Comparison of ENCODE assay signal across 19 cellular contexts in the genomic region with DNA sequence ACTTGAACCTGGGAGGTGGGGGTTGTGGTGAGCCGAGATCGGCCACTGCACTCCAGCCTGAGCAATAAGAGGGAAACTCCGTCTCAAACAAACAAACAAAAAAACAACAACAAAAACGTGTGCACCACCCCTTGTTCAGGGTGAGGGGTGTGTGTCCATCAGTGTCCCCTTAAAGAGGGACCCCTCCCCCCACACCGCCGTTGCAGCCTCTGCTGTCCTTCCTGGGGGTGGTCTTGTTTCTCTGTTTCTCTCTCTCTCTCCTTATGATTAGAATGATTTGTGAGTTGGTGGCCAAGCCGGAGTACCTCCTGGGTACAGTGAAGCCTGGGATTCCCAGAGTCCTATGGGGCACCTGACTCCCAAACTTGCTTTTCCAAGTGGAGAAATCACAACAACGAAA. TPM values are rescaled to one million over a fixed set of nuclear protein-coding genes. Genes with fewer than 3 reads are reported as not detected.
DNase-seq lines count a peak whose midpoint lies in the region; ATAC-seq, FAIRE-seq and TF ChIP-seq lines count a peak whose summit lies in the region.
"Had no signal": no experiment of that assay in that cellular context is flagged by ENCODE, and none has a peak within 500 bp of the region (broad histone marks: within the 10 kb centered on the region; RNA-seq: fewer than 3 reads in every experiment).

No MANE protein-coding gene starts in this region.

- no peaks in the 10 kb centered on the region for H4K20me1 ChIP-seq in GM12878 (ENCODE audit: control insufficient read depth, insufficient read depth)

- SMC1A ChIA-PET in GM12878 (lab: Charles Lee; ENCODE audit: uncharacterized antibody, unreplicated experiment): interaction anchor here (0.8 to 18.5 kb wide), 11 partner anchors 10 to 163 kb away, joined by 3 to 323 read pairs (median 5); no protein-coding TSS in a partner anchor

- H3K4me1 ChIP-seq in GM12878 (ENCODE audit: control insufficient read depth, insufficient read depth, low read length): peaks cover 39% of the 10 kb centered on the region
- H3K4me1 ChIP-seq: breast epithelium had no signal

- CTCF ChIA-PET in activated naive CD4-positive, alpha-beta T cell treated with anti-CD3 and anti-CD28 coated beads, Interleukin-2, amount 10 ng/mL, durations not matched to agents 7 days and 5 days (lab: Charles Lee): interaction anchor here (0.7 to 3.4 kb wide), 8 partner anchors 8 to 142 kb away, joined by 3 to 19 read pairs (median 3); no protein-coding TSS in a partner anchor
- CTCF ChIA-PET in T-cell (lab: Charles Lee) (interaction anchor here in 1 of 2 donors (0.9 to 1.8 kb wide), 3 partner anchors 8 to 66 kb away, joined by 3 to 10 read pairs (median 8); no protein-coding TSS in a partner anchor), GM12878 (lab: Yijun Ruan, JAX) (interaction anchor here (0.9 to 6.7 kb wide), 10 partner anchors 10 to 69 kb away, joined by 3 to 38 read pairs (median 6); no protein-coding TSS in a partner anchor), HEK293T (lab: Yijun Ruan, JAX) (no interaction called here)

- no peak overlapping the region for H2AFZ ChIP-seq in GM12878 (ENCODE audit: control insufficient read depth, low read depth, low read length)

- no peaks in the 10 kb centered on the region for H3K36me3 ChIP-seq in GM12878 (ENCODE audit: control insufficient read depth in 2 of 2, insufficient read depth in 2 of 2, low read length in 1 of 2)
- H3K36me3 ChIP-seq: breast epithelium, SJSA1 had no signal

- BruUV-seq in GM12878 (replicated peaks; lab: Mats Ljungman, UMichigan): no TSS peak

- H3K27ac Mint-ChIP-seq in activated naive CD4-positive, alpha-beta T cell treated with anti-CD3 and anti-CD28 coated beads, Interleukin-2, amount 10 ng/mL, durations not matched to agents 7 days and 5 days: peak overlapping the region; percentile 96
- H3K27ac Mint-ChIP-seq in T-cell: peak overlapping the region; percentile 95 to 99
- H3K27ac Mint-ChIP-seq in stimulated activated effector memory CD8-positive, alpha-beta T cell treated with anti-CD3 and anti-CD28 coated beads, Interleukin-12 subunit alpha, Interleukin-12 subunit beta, amount 100 ng/mL, for 72 hours: peak overlapping the region; percentile 75
- H3K27ac Mint-ChIP-seq: progenitor cell of endocrine pancreas had no signal

- POLR2A ChIA-PET in T-cell (lab: Charles Lee): interaction anchor here (0.6 to 1.1 kb wide), 3 partner anchors 29 to 67 kb away, joined by 3 to 7 read pairs (median 4); no protein-coding TSS in a partner anchor
- POLR2A ChIA-PET in GM12878 (lab: Charles Lee): interaction anchor here (1.3 to 3.4 kb wide), 4 partner anchors 10 to 66 kb away, joined by 6 to 26 read pairs (median 8); no protein-coding TSS in a partner anchor
- POLR2A ChIA-PET in HEK293T (lab: Yijun Ruan, JAX): no interaction called here

- no peak for TF ChIP-seq RAD21 in GM12878 (IDR thresholded peaks at IDR 0.05; ENCODE audit: insufficient read depth, low read depth, low read length)

- in situ Hi-C loops in GM12878 (cut with MboI): no loop called here

- peaks cover 3% of the 10 kb centered on the region for H3K27me3 Mint-ChIP-seq in activated naive CD4-positive, alpha-beta T cell treated with anti-CD3 and anti-CD28 coated beads, Interleukin-2, amount 10 ng/mL, durations not matched to agents 7 days and 5 days
- no peaks in the 10 kb centered on the region for H3K27me3 Mint-ChIP-seq in T-cell
- H3K27me3 Mint-ChIP-seq: progenitor cell of endocrine pancreas had no signal

- no peak for FAIRE-seq in GM12878 (lab: Jason Lieb, UNC)

- no peak overlapping the region for H3K9ac ChIP-seq in GM12878 (ENCODE audit: control insufficient read depth, insufficient read depth, low read length)

- no peaks in the 10 kb centered on the region for H3K9me3 Mint-ChIP-seq in activated naive CD4-positive, alpha-beta T cell treated with anti-CD3 and anti-CD28 coated beads, Interleukin-2, amount 10 ng/mL, durations not matched to agents 7 days and 5 days
- no peaks in the 10 kb centered on the region for H3K9me3 Mint-ChIP-seq in T-cell
- H3K9me3 Mint-ChIP-seq in stimulated activated effector memory CD8-positive, alpha-beta T cell treated with anti-CD3 and anti-CD28 coated beads, Interleukin-12 subunit alpha, Interleukin-12 subunit beta, amount 100 ng/mL, for 72 hours: no peaks in the 10 kb centered on the region
- H3K9me3 Mint-ChIP-seq: type B pancreatic cell had no signal

- RAD21 ChIA-PET in GM12878 (lab: Charles Lee; ENCODE audit: unreplicated experiment): interaction anchor here (0.6 to 15.3 kb wide), 8 partner anchors 9 to 1557 kb away, joined by 3 to 481 read pairs (median 4); a partner anchor contains a TSS

- no peak for TF ChIP-seq EP300 in GM12878 (IDR thresholded peaks at IDR 0.05; ENCODE audit: borderline replicate concordance in 1 of 2, control insufficient read depth in 1 of 2, low read depth in 2 of 2, low read length in 2 of 2)

- intact Hi-C loops in GM12878 (cut with micrococcal nuclease; ENCODE audit: unreplicated experiment): no loop called here

- H3K79me2 ChIP-seq in GM12878 (ENCODE audit: control insufficient read depth, insufficient read depth, low read length): peaks cover 9% of the 10 kb centered on the region

- no peak for DNase-seq in activated naive CD4-positive, alpha-beta T cell treated with anti-CD3 and anti-CD28 coated beads, Interleukin-2, amount 10 ng/mL, durations not matched to agents 7 days and 5 days
- no peak for DNase-seq in activated naive CD4-positive, alpha-beta T cell treated with Interleukin-2 at 50 U/mL for 16 hours
- DNase-seq in T-cell: no peak
- DNase-seq in GM12878 (ENCODE audit: low read depth, low spot score): no peak
- no peak for DNase-seq in stimulated activated effector memory CD8-positive, alpha-beta T cell treated with anti-CD3 and anti-CD28 coated beads, Interleukin-12 subunit alpha, Interleukin-12 subunit beta, amount 100 ng/mL, for 72 hours (ENCODE audit: low spot score in 2 of 2)
- no peak for DNase-seq in activated CD4-positive, CD25-positive, alpha-beta regulatory T cell (lab: John Stamatoyannopoulos, UW)
- no peak for DNase-seq in HEK293T (ENCODE audit: extremely low spot score)
- DNase-seq: left cardiac atrium, mesendoderm, NCI-H1092, NCI-H2029 treated with DMSO at 0.1 percent for 48 hours, NCI-H345, stomach had no signal

- ATAC-seq in T-cell (replicated peaks in 1 of 4) (no peak), GM12878 (no peak), HG02885 (IDR thresholded peaks at IDR 0.05; ENCODE audit: poor library complexity, unreplicated experiment) (no peak)
- ATAC-seq in stimulated activated effector memory CD8-positive, alpha-beta T cell treated with anti-CD3 and anti-CD28 coated beads, Interleukin-12 subunit alpha, Interleukin-12 subunit beta, amount 100 ng/mL, for 72 hours: no peak
- ATAC-seq: left cardiac atrium had no signal

- no peaks in the 10 kb centered on the region for H3K27me3 ChIP-seq in GM12878 (replicated peaks in 1 of 2; ENCODE audit: control insufficient read depth in 2 of 2, insufficient read depth in 2 of 2, low read length in 1 of 2)
- H3K27me3 ChIP-seq: breast epithelium, SJSA1, stomach had no signal

- H3K4me2 ChIP-seq in GM12878 (ENCODE audit: control insufficient read depth, insufficient read depth): peak overlapping the region; percentile 86

- peak overlapping the region; percentile 59 for H3K4me3 Mint-ChIP-seq in activated naive CD4-positive, alpha-beta T cell treated with anti-CD3 and anti-CD28 coated beads, Interleukin-2, amount 10 ng/mL, durations not matched to agents 7 days and 5 days
- peak overlapping the region; percentile 50 to 69 (median 66) for H3K4me3 Mint-ChIP-seq in T-cell
- H3K4me3 Mint-ChIP-seq in stimulated activated effector memory CD8-positive, alpha-beta T cell treated with anti-CD3 and anti-CD28 coated beads, Interleukin-12 subunit alpha, Interleukin-12 subunit beta, amount 100 ng/mL, for 72 hours: peak overlapping the region; percentile 64
- H3K4me3 Mint-ChIP-seq: type B pancreatic cell had no signal

- peak overlapping the region; percentile 42; the same call in 1 of the 2 replicates for H3K4me3 ChIP-seq in GM12878
- H3K4me3 ChIP-seq: breast epithelium, coronary artery, SJSA1, stomach had no signal

- H3K27ac ChIP-seq in GM12878 (ENCODE audit: control insufficient read depth, insufficient read depth): no peak overlapping the region
- H3K27ac ChIP-seq: breast epithelium, SJSA1 had no signal

- H3K36me3 Mint-ChIP-seq in activated naive CD4-positive, alpha-beta T cell treated with anti-CD3 and anti-CD28 coated beads, Interleukin-2, amount 10 ng/mL, durations not matched to agents 7 days and 5 days: no peaks in the 10 kb centered on the region
- H3K36me3 Mint-ChIP-seq in T-cell: no peaks in the 10 kb centered on the region
- H3K36me3 Mint-ChIP-seq in stimulated activated effector memory CD8-positive, alpha-beta T cell treated with anti-CD3 and anti-CD28 coated beads, Interleukin-12 subunit alpha, Interleukin-12 subunit beta, amount 100 ng/mL, for 72 hours: peaks cover 24% of the 10 kb centered on the region
- H3K36me3 Mint-ChIP-seq: type B pancreatic cell had no signal

- TF ChIP-seq POLR2A in GM12878 (IDR thresholded peaks at IDR 0.05; ENCODE audit: low read depth, low read length): no peak

- TF ChIP-seq CTCF in GM12878 (IDR thresholded peaks at IDR 0.05 in 2 of 3, conservative IDR thresholded peaks at IDR 0.05 in 1 of 3; ENCODE audit: control insufficient read depth in 2 of 3, extremely low read depth in 1 of 3, insufficient read depth in 1 of 3, low read depth in 3 of 3, low read length in 3 of 3): no peak

- 63% methylated on average over 8 of the region's 8 CpGs for WGBS in GM12878 (ENCODE audit: insufficient coverage, insufficient replicate concordance, low lambda C conversion rate, missing lambda C conversion rate)

- H3K9me3 ChIP-seq in GM12878 (replicated peaks; ENCODE audit: control insufficient read depth, insufficient read depth, low read length): no peaks in the 10 kb centered on the region
- H3K9me3 ChIP-seq: breast epithelium, SJSA1, stomach had no signal

- peaks cover 73% of the 10 kb centered on the region for H3K4me1 Mint-ChIP-seq in activated naive CD4-positive, alpha-beta T cell treated with anti-CD3 and anti-CD28 coated beads, Interleukin-2, amount 10 ng/mL, durations not matched to agents 7 days and 5 days
- H3K4me1 Mint-ChIP-seq in T-cell: peaks cover 72 to 83% (median 78%) of the 10 kb centered on the region in 3 donors
- H3K4me1 Mint-ChIP-seq in stimulated activated effector memory CD8-positive, alpha-beta T cell treated with anti-CD3 and anti-CD28 coated beads, Interleukin-12 subunit alpha, Interleukin-12 subunit beta, amount 100 ng/mL, for 72 hours: peaks cover 72% of the 10 kb centered on the region

RNA-seq across cellular contexts. Expression of a gene that starts 49.6 kb away (rescaled TPM):
- total RNA-seq in T-cell (10 to 100 TPM; 15.9 to 36.5 (median 24.9) TPM), GM12878 (2014; rRNA removed) (35.1 and 37.5 TPM in 2 replicates), GM12878 (2014; rRNA removed; fragmentation: Illumina TruSeq; extraction: Trizol) (29.8 and 30.7 TPM in 2 replicates), GM12878 (2021) (42.6 and 42.7 TPM in 2 replicates)
- 309 and 360 TPM in 2 replicates for total RNA-seq in GM12878 (2013; cell fraction: nucleolus; rRNA removed)
- polyA plus RNA-seq in GM12878 (2011; ENCODE audit: low read depth): 17.6 TPM
- polyA plus RNA-seq in GM12878 (2011; rRNA removed) (67.9 and 138 TPM in 2 replicates), GM12878 (2014; fragmentation: Illumina TruSeq; extraction: Trizol) (18.3 and 27.2 TPM in 2 replicates), GM12878 (2014; fragmentation: Nextera tagmentation; extraction: Ambion mirVana) (1 to 10 TPM; 2.9 to 3.6 TPM), GM12878 (2014; rRNA removed) (29.9 and 37.3 TPM in 2 replicates), GM12878 (2016; fragmentation: Nextera tagmentation; extraction: Ambion mirVana) (10 to 100 TPM; 26.2 to 27.8 TPM)
- 166 and 203 TPM in 2 replicates for polyA plus RNA-seq in GM12878 (2011; cell fraction: cytosol; rRNA removed)
- polyA plus RNA-seq in GM12878 (2011; cell fraction: nucleus; rRNA removed): 232 and 245 TPM in 2 replicates
- 26.3 and 45.6 TPM in 2 replicates for polyA plus RNA-seq in GM12878 (2012)
- 178 and 276 TPM in 2 replicates for polyA minus RNA-seq in GM12878 (2011; rRNA and poly(A)+ RNA removed)
- polyA minus RNA-seq in GM12878 (2011; cell fraction: cytosol; rRNA and poly(A)+ RNA removed): 79.2 and 82.9 TPM in 2 replicates
- polyA minus RNA-seq in GM12878 (2011; cell fraction: nucleus; rRNA and poly(A)+ RNA removed): 140 and 246 TPM in 2 replicates
